8 cellular contexts compared by ENCODE assay signal in the genomic region with DNA sequence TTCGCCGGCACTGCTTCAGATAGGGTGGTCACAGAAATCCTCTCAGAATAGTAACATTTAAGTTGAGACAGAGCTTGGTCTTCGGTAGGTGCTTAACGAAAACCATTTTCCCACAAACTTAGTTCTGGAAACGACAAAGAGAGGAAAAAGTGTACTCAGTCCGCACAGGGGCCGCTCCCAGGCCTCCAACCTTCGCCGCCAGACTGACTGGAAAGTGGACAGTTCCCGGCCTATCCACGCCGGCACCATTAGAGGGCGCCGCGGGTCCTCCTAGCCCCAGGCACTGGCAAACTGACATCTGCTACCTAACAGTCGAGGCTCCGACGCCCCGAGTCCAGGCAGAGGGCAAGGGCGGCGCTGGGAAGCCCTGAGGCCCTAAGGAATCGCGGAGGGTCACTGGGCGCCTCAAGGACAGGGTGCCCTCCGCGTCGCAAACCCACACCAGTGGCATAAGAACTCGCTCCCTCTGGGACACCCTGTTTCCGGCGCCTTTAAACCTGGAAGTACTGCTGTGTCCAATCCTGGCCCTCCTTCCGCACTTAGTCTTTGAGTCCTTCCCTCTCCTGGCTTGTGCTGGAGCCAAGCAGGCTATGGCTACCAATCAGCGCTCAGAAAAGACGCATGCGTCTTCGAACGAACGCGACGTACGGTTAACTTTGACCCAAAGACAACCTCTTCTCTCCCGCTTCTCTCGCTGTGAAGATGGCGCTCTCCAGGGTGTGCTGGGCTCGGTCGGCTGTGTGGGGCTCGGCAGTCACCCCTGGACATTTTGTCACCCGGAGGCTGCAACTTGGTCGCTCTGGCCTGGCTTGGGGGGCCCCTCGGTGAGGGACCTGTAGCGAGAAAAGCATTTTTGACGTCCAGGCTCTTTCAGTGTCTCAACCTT. TPM values are rescaled to one million over a fixed set of nuclear protein-coding genes. Genes with fewer than 3 reads are reported as not detected.
DNase-seq lines count a peak whose midpoint lies in the region; ATAC-seq and TF ChIP-seq lines count a peak whose summit lies in the region.

A gene with protein sequence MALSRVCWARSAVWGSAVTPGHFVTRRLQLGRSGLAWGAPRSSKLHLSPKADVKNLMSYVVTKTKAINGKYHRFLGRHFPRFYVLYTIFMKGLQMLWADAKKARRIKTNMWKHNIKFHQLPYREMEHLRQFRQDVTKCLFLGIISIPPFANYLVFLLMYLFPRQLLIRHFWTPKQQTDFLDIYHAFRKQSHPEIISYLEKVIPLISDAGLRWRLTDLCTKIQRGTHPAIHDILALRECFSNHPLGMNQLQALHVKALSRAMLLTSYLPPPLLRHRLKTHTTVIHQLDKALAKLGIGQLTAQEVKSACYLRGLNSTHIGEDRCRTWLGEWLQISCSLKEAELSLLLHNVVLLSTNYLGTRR (plus strand): TSS at position 673 of the 886 bp plus-strand sequence. CDS start 30 bp downstream, at position 703.

- TF ChIP-seq EP300 in upper lobe of left lung (IDR thresholded peaks at IDR 0.05), result no peak

- 4 to 7% (median 4%) methylated on average over 28 to 51 of the region's 51 CpGs for WGBS in adrenal gland, 4 donors
- WGBS in heart right ventricle, 2 donors, result 3% methylated on average over 51 of the region's 51 CpGs
- 4 to 7% methylated on average over 27 to 47 of the region's 51 CpGs for WGBS in upper lobe of left lung, 2 donors

- in situ Hi-C loops in GM13976 (cut with MboI; ENCODE audit: low sequenced_read_pairs, unreplicated experiment), result loop anchor here (5.0 kb wide), 1 partner anchor 294 kb away; no protein-coding TSS in a partner anchor

- ATAC-seq in HG02870 (IDR thresholded peaks at IDR 0.05; ENCODE audit: unreplicated experiment) (peak; percentile 94), heart right ventricle (peak; percentile 99 to 100 (median 100)), upper lobe of left lung (ENCODE audit: low FRiP score in 2 of 2) (peak; percentile 99)

- TF ChIP-seq POLR2A in adrenal gland (IDR thresholded peaks at IDR 0.05), result peak; percentile 73 to 91
- TF ChIP-seq POLR2A in upper lobe of left lung (IDR thresholded peaks at IDR 0.05), result peak in 3 of 4 donors; percentile 55 to 86 (median 62)

- H3K9me3 ChIP-seq in adrenal gland (replicated peaks in 1 of 3) (no peaks in the 10 kb centered on the region), heart right ventricle (no peaks in the 10 kb centered on the region), upper lobe of left lung (no peaks in the 10 kb centered on the region)

- H3K27ac ChIP-seq in adrenal gland (peak within 1 kb of the TSS; percentile 80 to 96 (median 93)), heart right ventricle (peak within 1 kb of the TSS; percentile 91 to 98 (median 94)), upper lobe of left lung (peak within 1 kb of the TSS; percentile 88 to 96 (median 94))

- H3K4me3 ChIP-seq in adrenal gland (peak within 1 kb of the TSS; percentile 50 to 93 (median 82)), heart right ventricle (peak within 1 kb of the TSS; percentile 65 to 90 (median 84)), upper lobe of left lung (peak within 1 kb of the TSS; percentile 60 to 90 (median 68))

- H3K36me3 ChIP-seq in adrenal gland (replicated peaks in 1 of 2), result peaks cover 0 to 14% of the 10 kb centered on the region in 2 donors
- H3K36me3 ChIP-seq in heart right ventricle, result peaks cover 0 to 32% (median 6%) of the 10 kb centered on the region in 9 donors
- peaks cover 4 to 21% (median 11%) of the 10 kb centered on the region in 4 donors for H3K36me3 ChIP-seq in upper lobe of left lung

- intact Hi-C loops in adrenal gland (cut with DNase I), result loop anchor here in 1 of 2 donors (5.0 kb wide), 1 partner anchor 294 kb away; no protein-coding TSS in a partner anchor
- intact Hi-C loops in heart right ventricle (cut with DNase I), result loop anchor here in 9 of 10 donors (1.0 to 10.0 kb wide), 8 partner anchors 34 to 297 kb away; a partner anchor contains a TSS
- intact Hi-C loops in posterior cingulate gyrus (cut with DNase I), result loop anchor here (2.0 to 5.0 kb wide), 3 partner anchors 35 to 294 kb away; a partner anchor contains a TSS

- H3K4me1 ChIP-seq in adrenal gland (replicated peaks in 1 of 2) (peaks cover 15 to 18% of the 10 kb centered on the region in 2 donors), heart right ventricle (peaks cover 0 to 31% (median 21%) of the 10 kb centered on the region in 9 donors), upper lobe of left lung (peaks cover 18 to 24% (median 21%) of the 10 kb centered on the region in 4 donors)

- H3K27me3 ChIP-seq in adrenal gland (no peaks in the 10 kb centered on the region), heart right ventricle (no peaks in the 10 kb centered on the region), upper lobe of left lung (no peaks in the 10 kb centered on the region)

- DNase-seq in GM13976 (ENCODE audit: low spot score), result peak; percentile 95
- DNase-seq in NCI-H146 (lab: John Stamatoyannopoulos, UW), result peak; percentile 99
- peak; percentile 82 to 97 (median 90) for DNase-seq in T-helper 1 cell
- peak; percentile 92 to 98 (median 97) for DNase-seq in adrenal gland
- peak; percentile 86 to 97 for DNase-seq in heart right ventricle
- peak; percentile 91 to 99 (median 95) for DNase-seq in posterior cingulate gyrus
- peak; percentile 95 to 97 for DNase-seq in upper lobe of left lung

- TF ChIP-seq CTCF in GM13976 (IDR thresholded peaks at IDR 0.05; ENCODE audit: borderline replicate concordance, control extremely low read depth, extremely low read depth, insufficient read depth, missing control alignments) (peak; percentile 92), adrenal gland (IDR thresholded peaks at IDR 0.05) (peak; percentile 70 to 93 (median 90)), heart right ventricle (IDR thresholded peaks at IDR 0.05) (peak; percentile 73 to 99 (median 90)), upper lobe of left lung (IDR thresholded peaks at IDR 0.05) (peak; percentile 81 to 95 (median 89))

RNA-seq across cellular contexts. Expression of the gene that starts here (rescaled TPM):
- total RNA-seq in adrenal gland (100 to 1,000 TPM in 2 of 8 donors, 10 to 100 TPM in 6; 37.7 to 122 (median 79.3) TPM), heart right ventricle (10 to 100 TPM; 17.3 to 27.3 (median 22.3) TPM), upper lobe of left lung (10 to 100 TPM; 36.3 to 98.9 (median 58.1) TPM)
- polyA plus RNA-seq in adrenal gland (10 to 100 TPM; 59.0 to 69.9 (median 59.1) TPM), heart right ventricle (10 to 100 TPM; 22.7 to 25.8 TPM)

Comparison
In these comparisons a context has a peak if more than half of its experiments do, and no peak if none do; other contexts are left out.
1. Peak in every context shown above with its lines: DNase-seq, ATAC-seq, H3K4me3 ChIP-seq and H3K27ac ChIP-seq.